Comparison of ENCODE assay signal across 10 cellular contexts in the genomic region with DNA sequence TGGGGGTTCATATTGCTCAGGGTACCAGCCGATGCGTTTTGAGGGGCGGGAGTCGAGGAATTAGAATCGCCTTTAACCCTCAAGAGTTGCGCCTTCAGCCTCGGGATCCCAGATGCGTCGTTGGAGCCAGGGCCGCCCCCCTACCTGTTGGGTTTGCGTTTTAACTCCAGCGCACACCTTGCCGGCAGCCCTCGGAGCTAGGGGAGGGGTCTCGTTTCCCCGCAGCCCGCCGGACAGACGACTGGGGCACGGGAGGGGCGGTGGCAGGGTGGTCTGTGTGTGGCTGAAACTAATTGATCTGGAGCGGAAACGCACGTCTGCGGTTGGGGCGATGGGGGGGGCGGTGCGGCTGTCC. TPM values are rescaled to one million over a fixed set of nuclear protein-coding genes. Genes with fewer than 3 reads are reported as not detected.
DNase-seq lines count a peak whose midpoint lies in the region; ATAC-seq and TF ChIP-seq lines count a peak whose summit lies in the region.
"Had no signal": no experiment of that assay in that cellular context is flagged by ENCODE, and none has a peak within 500 bp of the region (broad histone marks: within the 10 kb centered on the region; RNA-seq: fewer than 3 reads in every experiment).

No MANE protein-coding gene starts in this region.

- H3K4me1 ChIP-seq in GM23248 (ENCODE audit: insufficient read depth) (0 out of 2 replicates have a peak, but pooled peaks cover 11% of the 10 kb centered on the region), iPS DF 6.9 (ENCODE audit: control insufficient read depth, insufficient read depth, low read length) (peaks cover 4% of the 10 kb centered on the region), sigmoid colon (peaks cover 0 to 69% (median 64%) of the 10 kb centered on the region in 4 donors)

- no peaks in the 10 kb centered on the region for H3K36me3 Mint-ChIP-seq in WTC11

- H3K4me2 ChIP-seq in GM23248 (ENCODE audit: unreplicated experiment) = peak overlapping the region; percentile 100

- TF ChIP-seq CTCF in WTC11 (IDR thresholded peaks at IDR 0.05) (no peak), sigmoid colon (IDR thresholded peaks at IDR 0.05) (no peak)

- H3K9me3 Mint-ChIP-seq in WTC11 = no peaks in the 10 kb centered on the region

- H3K79me2 ChIP-seq in GM23248 (ENCODE audit: insufficient read depth) = peaks cover 30% of the 10 kb centered on the region

- H3K9me2 ChIP-seq in GM23248 (ENCODE audit: insufficient read depth) = no peaks in the 10 kb centered on the region

- no peak for TF ChIP-seq EP300 in sigmoid colon (IDR thresholded peaks at IDR 0.05)

- POLR2A ChIA-PET in WTC11 (lab: Charles Lee) = interaction anchor here (0.6 to 2.4 kb wide), 4 partner anchors 184 to 1574 kb away, joined by 4 to 12 read pairs (median 4); no protein-coding TSS in a partner anchor

- peak overlapping the region; percentile 96 for H3K9ac ChIP-seq in GM23248

- WGBS in GM23248 (ENCODE audit: low coverage in 1 of 2, low lambda C conversion rate in 2 of 2, missing lambda C conversion rate in 2 of 2), 2 experiments = 11% methylated on average over 21 to 27 of the region's 28 CpGs
- WGBS in iPS DF 6.9 (ENCODE audit: insufficient coverage, insufficient read length) = no CpG with 5 or more reads among the region's 28 CpGs
- 3 to 6% methylated on average over 28 of the region's 28 CpGs for WGBS in sigmoid colon, 2 donors

- CTCF ChIA-PET in WTC11 (lab: Charles Lee) = interaction anchor here (0.6 to 1.6 kb wide), 4 partner anchors 321 to 515 kb away, joined by 3 to 5 read pairs (median 4); partner anchors contain the start of gene MYEOV

- peaks cover 12% of the 10 kb centered on the region for H3K27me3 Mint-ChIP-seq in WTC11 (ENCODE audit: low read depth)

- TF ChIP-seq POLR2A in sigmoid colon (IDR thresholded peaks at IDR 0.05) = no peak

- H3K9me3 ChIP-seq in GM23248 (ENCODE audit: low read depth) (no peaks in the 10 kb centered on the region), iPS DF 6.9 (ENCODE audit: control insufficient read depth, insufficient read depth, low read length) (no peaks in the 10 kb centered on the region), sigmoid colon (no peaks in the 10 kb centered on the region)

- ATAC-seq in WTC11 (peak; percentile 6), left lobe of liver (no peak), GM21825 (IDR thresholded peaks at IDR 0.05; ENCODE audit: unreplicated experiment) (no peak)

- peak overlapping the region; percentile 95 for H2AFZ ChIP-seq in GM23248

- in situ Hi-C loops in GM23248 (cut with MboI) = loop anchor here (10.0 kb wide), 1 partner anchor 343 kb away; the partner anchor contains the start of gene MYEOV

- H3K27ac ChIP-seq in GM23248 = peak overlapping the region; percentile 97
- H3K27ac ChIP-seq in iPS DF 6.9 (ENCODE audit: low read length) = no peak overlapping the region
- peak overlapping the region in 2 of 4 donors; percentile 45 to 52 for H3K27ac ChIP-seq in sigmoid colon
- H3K27ac ChIP-seq: HL-60 had no signal

- H3K36me3 ChIP-seq in GM23248 (ENCODE audit: low read depth) = no peaks in the 10 kb centered on the region
- H3K36me3 ChIP-seq in iPS DF 6.9 (ENCODE audit: control insufficient read depth, insufficient read depth, low read length) = no peaks in the 10 kb centered on the region
- no peaks in the 10 kb centered on the region for H3K36me3 ChIP-seq in sigmoid colon

- H3K4me3 ChIP-seq in GM23248 = peak overlapping the region; percentile 85
- peak overlapping the region; percentile 30; the same call in 1 of the 2 replicates for H3K4me3 ChIP-seq in iPS DF 6.9 (ENCODE audit: low read length)
- peak overlapping the region in 2 of 4 donors; percentile 42 to 45 for H3K4me3 ChIP-seq in sigmoid colon

- intact Hi-C loops in sigmoid colon (cut with DNase I) = loop anchor here (5.0 kb wide), 1 partner anchor 195 kb away; no protein-coding TSS in a partner anchor

- H3K4me3 Mint-ChIP-seq in WTC11 = peak overlapping the region; percentile 89

- H3K27me3 ChIP-seq in GM23248 (replicated peaks; ENCODE audit: insufficient read depth) = no peaks in the 10 kb centered on the region
- H3K27me3 ChIP-seq in iPS DF 6.9 (ENCODE audit: control insufficient read depth, insufficient read depth, low read length) = no peaks in the 10 kb centered on the region; the same call in 1 of the 2 replicates
- peaks cover 46 to 89% (median 75%) of the 10 kb centered on the region in 3 donors for H3K27me3 ChIP-seq in sigmoid colon

- no peak for DNase-seq in GM23248
- peak; percentile 67 for DNase-seq in WTC11 (ENCODE audit: low spot score)
- DNase-seq in iPS DF 6.9 (ENCODE audit: low read depth, low spot score) = no peak
- peak; percentile 60 for DNase-seq in sigmoid colon
- no peak for DNase-seq in left lobe of liver (ENCODE audit: low spot score)
- DNase-seq in NCI-H146 (lab: John Stamatoyannopoulos, UW) = no peak
- no peak for DNase-seq in EL
- DNase-seq: NCI-H2107 had no signal

- H3K4me1 Mint-ChIP-seq in WTC11 = peaks cover 21% of the 10 kb centered on the region

- H4K20me1 ChIP-seq in GM23248 (ENCODE audit: insufficient read depth) = no peaks in the 10 kb centered on the region

- peaks cover 12% of the 10 kb centered on the region; the same call in 1 of the 2 replicates for H3F3A ChIP-seq in GM23248 (ENCODE audit: insufficient read depth)

- H3K27ac Mint-ChIP-seq in WTC11 = peak overlapping the region; percentile 92

TF ChIP-seq in WTC11, 78 proteins besides CTCF, POLR2A, EP300 and RAD21 (continues in another document):
- TF ChIP-seq, protein P1, sequence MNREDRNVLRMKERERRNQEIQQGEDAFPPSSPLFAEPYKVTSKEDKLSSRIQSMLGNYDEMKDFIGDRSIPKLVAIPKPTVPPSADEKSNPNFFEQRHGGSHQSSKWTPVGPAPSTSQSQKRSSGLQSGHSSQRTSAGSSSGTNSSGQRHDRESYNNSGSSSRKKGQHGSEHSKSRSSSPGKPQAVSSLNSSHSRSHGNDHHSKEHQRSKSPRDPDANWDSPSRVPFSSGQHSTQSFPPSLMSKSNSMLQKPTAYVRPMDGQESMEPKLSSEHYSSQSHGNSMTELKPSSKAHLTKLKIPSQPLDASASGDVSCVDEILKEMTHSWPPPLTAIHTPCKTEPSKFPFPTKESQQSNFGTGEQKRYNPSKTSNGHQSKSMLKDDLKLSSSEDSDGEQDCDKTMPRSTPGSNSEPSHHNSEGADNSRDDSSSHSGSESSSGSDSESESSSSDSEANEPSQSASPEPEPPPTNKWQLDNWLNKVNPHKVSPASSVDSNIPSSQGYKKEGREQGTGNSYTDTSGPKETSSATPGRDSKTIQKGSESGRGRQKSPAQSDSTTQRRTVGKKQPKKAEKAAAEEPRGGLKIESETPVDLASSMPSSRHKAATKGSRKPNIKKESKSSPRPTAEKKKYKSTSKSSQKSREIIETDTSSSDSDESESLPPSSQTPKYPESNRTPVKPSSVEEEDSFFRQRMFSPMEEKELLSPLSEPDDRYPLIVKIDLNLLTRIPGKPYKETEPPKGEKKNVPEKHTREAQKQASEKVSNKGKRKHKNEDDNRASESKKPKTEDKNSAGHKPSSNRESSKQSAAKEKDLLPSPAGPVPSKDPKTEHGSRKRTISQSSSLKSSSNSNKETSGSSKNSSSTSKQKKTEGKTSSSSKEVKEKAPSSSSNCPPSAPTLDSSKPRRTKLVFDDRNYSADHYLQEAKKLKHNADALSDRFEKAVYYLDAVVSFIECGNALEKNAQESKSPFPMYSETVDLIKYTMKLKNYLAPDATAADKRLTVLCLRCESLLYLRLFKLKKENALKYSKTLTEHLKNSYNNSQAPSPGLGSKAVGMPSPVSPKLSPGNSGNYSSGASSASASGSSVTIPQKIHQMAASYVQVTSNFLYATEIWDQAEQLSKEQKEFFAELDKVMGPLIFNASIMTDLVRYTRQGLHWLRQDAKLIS (CRISPR knock-in tag; IDR thresholded peaks at IDR 0.05; ENCODE audit: borderline replicate concordance) = no peak
- TF ChIP-seq ELF4 (CRISPR knock-in tag; IDR thresholded peaks at IDR 0.05; ENCODE audit: low read depth) = no peak
- no peak for TF ChIP-seq NR2C2 (CRISPR knock-in tag; IDR thresholded peaks at IDR 0.05)
- no peak for TF ChIP-seq IRF2 (CRISPR knock-in tag; IDR thresholded peaks at IDR 0.05; ENCODE audit: borderline replicate concordance, low read depth)
- no peak for TF ChIP-seq TCF7 (CRISPR knock-in tag; IDR thresholded peaks at IDR 0.05; ENCODE audit: low read depth)
- TF ChIP-seq, protein P2, sequence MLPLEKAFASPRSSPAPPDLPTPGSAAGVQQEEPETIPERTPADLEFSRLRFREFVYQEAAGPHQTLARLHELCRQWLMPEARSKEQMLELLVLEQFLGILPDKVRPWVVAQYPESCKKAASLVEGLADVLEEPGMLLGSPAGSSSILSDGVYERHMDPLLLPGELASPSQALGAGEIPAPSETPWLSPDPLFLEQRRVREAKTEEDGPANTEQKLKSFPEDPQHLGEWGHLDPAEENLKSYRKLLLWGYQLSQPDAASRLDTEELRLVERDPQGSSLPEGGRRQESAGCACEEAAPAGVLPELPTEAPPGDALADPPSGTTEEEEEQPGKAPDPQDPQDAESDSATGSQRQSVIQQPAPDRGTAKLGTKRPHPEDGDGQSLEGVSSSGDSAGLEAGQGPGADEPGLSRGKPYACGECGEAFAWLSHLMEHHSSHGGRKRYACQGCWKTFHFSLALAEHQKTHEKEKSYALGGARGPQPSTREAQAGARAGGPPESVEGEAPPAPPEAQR (CRISPR knock-in tag; IDR thresholded peaks at IDR 0.05) = no peak
- TF ChIP-seq, protein P3, sequence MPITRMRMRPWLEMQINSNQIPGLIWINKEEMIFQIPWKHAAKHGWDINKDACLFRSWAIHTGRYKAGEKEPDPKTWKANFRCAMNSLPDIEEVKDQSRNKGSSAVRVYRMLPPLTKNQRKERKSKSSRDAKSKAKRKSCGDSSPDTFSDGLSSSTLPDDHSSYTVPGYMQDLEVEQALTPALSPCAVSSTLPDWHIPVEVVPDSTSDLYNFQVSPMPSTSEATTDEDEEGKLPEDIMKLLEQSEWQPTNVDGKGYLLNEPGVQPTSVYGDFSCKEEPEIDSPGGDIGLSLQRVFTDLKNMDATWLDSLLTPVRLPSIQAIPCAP (CRISPR knock-in tag; IDR thresholded peaks at IDR 0.05) = no peak
- no peak for TF ChIP-seq OVOL2 (CRISPR knock-in tag; IDR thresholded peaks at IDR 0.05; ENCODE audit: borderline replicate concordance)

RNA-seq across cellular contexts. Expression of gene CCND1, which starts 3.4 kb away (rescaled TPM):
- 684 and 695 TPM in 2 replicates for total RNA-seq in GM23248 (2014; rRNA removed; shearing (Covaris generic))
- polyA plus RNA-seq in GM23248 (2016; fragmentation: Nextera tagmentation; extraction: Ambion mirVana) (1,097 and 1,184 TPM in 2 replicates), sigmoid colon (10 to 100 TPM; 12.0 to 18.8 (median 14.8) TPM)
- total RNA-seq in WTC11 (2021) (212 to 224 TPM (median 224 TPM) in 3 replicates), sigmoid colon (10 to 100 TPM in 3 of 4 donors, 1 to 10 TPM in 1; 7.7 to 56.8 (median 31.1) TPM), left lobe of liver (82.6 TPM)

RNA-seq across cellular contexts. Expression of gene LTO1, which starts 37.6 kb away (rescaled TPM):
- total RNA-seq in GM23248 (2014; rRNA removed; shearing (Covaris generic)) = 20.6 and 37.3 TPM in 2 replicates
- polyA plus RNA-seq in GM23248 (2016; fragmentation: Nextera tagmentation; extraction: Ambion mirVana) (25.5 and 26.2 TPM in 2 replicates), sigmoid colon (10 to 100 TPM; 12.0 to 25.7 (median 16.2) TPM)
- total RNA-seq in WTC11 (2021) (20.5 to 27.5 TPM (median 20.6 TPM) in 3 replicates), sigmoid colon (10 to 100 TPM; 19.3 to 42.9 (median 21.0) TPM), left lobe of liver (7.6 TPM)

Comparison
In these comparisons a context has a peak if more than half of its experiments do, and no peak if none do; other contexts are left out.
1. DNase-seq: peak in WTC11 (single experiment) and sigmoid colon (single experiment); none in GM23248 (single experiment), iPS DF 6.9 (single experiment), left lobe of liver (single experiment), NCI-H146 (single experiment) and EL (single experiment).